8 cellular contexts compared by ENCODE assay signal in genomic region chr3:17742092-17742836, GRCh38. TPM values are rescaled to one million over a fixed set of nuclear protein-coding genes. Genes with fewer than 3 reads are reported as not detected.
DNase-seq lines count a peak whose midpoint lies in the region; ATAC-seq and TF ChIP-seq lines count a peak whose summit lies in the region.

TSS of gene TBC1D5 (minus strand) at chr3:17742631. CDS start at chr3:17508570, 234,061 bp downstream.

- H3K27me3 ChIP-seq in PC-9 (ENCODE audit: insufficient read depth, low read depth) = no peaks in the 10 kb centered on the region

- H2AFZ ChIP-seq in PC-9 = peak within 1 kb of the TSS; percentile 97

- no peaks in the 10 kb centered on the region for H3K9me3 ChIP-seq in PC-9 (ENCODE audit: insufficient read depth, low read depth)

- H3K4me2 ChIP-seq in PC-9 = peak within 1 kb of the TSS; percentile 99

- H3F3A ChIP-seq in PC-9 (ENCODE audit: insufficient read depth, low read depth) = peaks cover 36% of the 10 kb centered on the region

- peaks cover 41% of the 10 kb centered on the region for H3K79me2 ChIP-seq in PC-9 (ENCODE audit: low read depth)

- CTCF ChIA-PET in PC-9 (lab: Charles Lee) = interaction anchor here (0.6 to 0.9 kb wide), 5 partner anchors 58 to 1022 kb away, joined by 3 to 6 read pairs (median 4); no protein-coding TSS in a partner anchor

- no peaks in the 10 kb centered on the region for H4K20me1 ChIP-seq in PC-9 (ENCODE audit: insufficient read depth)

- no TSS peak for BruUV-seq in PC-9 (replicated peaks; lab: Mats Ljungman, UMichigan)

- no peaks in the 10 kb centered on the region for H3K9me2 ChIP-seq in PC-9 (ENCODE audit: insufficient read depth)

- H3K36me3 ChIP-seq in PC-9 (ENCODE audit: low read depth) = peaks cover 3% of the 10 kb centered on the region; the same call in 1 of the 2 replicates

- H3K27ac ChIP-seq in PC-9 = peak within 1 kb of the TSS; percentile 95

- peak within 1 kb of the TSS; percentile 70 for H3K4me3 ChIP-seq in PC-9

- DNase-seq in DMS 273 (lab: John Stamatoyannopoulos, UW; ENCODE audit: unreplicated experiment) = peak; percentile 99
- peak; percentile 89 for DNase-seq in HuH-7 (ENCODE audit: low spot score)
- peak; percentile 85 to 97 for DNase-seq in PC-9
- DNase-seq in activated T-cell treated with anti-CD3 and anti-CD28 coated beads, Interleukin-2, amount 50 U/mL, for 1 hour = peak; percentile 86
- DNase-seq in myocyte (ENCODE audit: low read depth) = peak; percentile 99
- peak; percentile 92 to 93 for DNase-seq in stimulated activated CD8-positive, alpha-beta memory T cell treated with anti-CD3 and anti-CD28 coated beads, Interleukin-7, amount 100 ng/mL, for 48 hours (ENCODE audit: extremely low read depth in 1 of 2, low read depth in 1 of 2)

- H3K4me1 ChIP-seq in PC-9 (replicated peaks; ENCODE audit: insufficient read depth) = peaks cover 30% of the 10 kb centered on the region

- no peak; the same call in 1 of the 2 replicates for TF ChIP-seq CTCF in PC-9 (conservative IDR thresholded peaks at IDR 0.05)

- POLR2A ChIA-PET in PC-9 (lab: Charles Lee; ENCODE audit: unreplicated experiment) = interaction anchor here (0.5 to 1.2 kb wide), 11 partner anchors 12 to 1267 kb away, joined by 4 to 10 read pairs (median 5); no protein-coding TSS in a partner anchor

- ATAC-seq in GM21515 (IDR thresholded peaks at IDR 0.05; ENCODE audit: unreplicated experiment) = peak; percentile 69
- peak; percentile 96 for ATAC-seq in esophagus mucosa

- intact Hi-C loops in PC-9 (cut with micrococcal nuclease; ENCODE audit: unreplicated experiment) = loop anchor here (1.0 to 10.0 kb wide), 7 partner anchors 90 to 643 kb away; no protein-coding TSS in a partner anchor

RNA-seq across cellular contexts. Expression of gene TBC1D5, which starts in this region (rescaled TPM):
- total RNA-seq in PC-9 (2021) (41.2 and 54.0 TPM in 2 replicates), esophagus mucosa (27.6 TPM), myocyte (73.0 and 76.0 TPM in 2 replicates)
- polyA plus RNA-seq in myocyte (2012) = 20.7 TPM

Comparison
In these comparisons a context has a peak if more than half of its experiments do, and no peak if none do; other contexts are left out.
1. Peak in every context shown above with its lines: DNase-seq, ATAC-seq, H3K4me3 ChIP-seq and H3K27ac ChIP-seq.